In genomic region chr9:115369322-115369957, GRCh38 we compare ENCODE assay signal across 11 cellular contexts.
A peak's percentile ranks its signal among the peaks of the same experiment; 100 is the strongest.
DNase-seq lines count a peak whose midpoint lies in the region; ATAC-seq and TF ChIP-seq lines count a peak whose summit lies in the region.
"Had no signal": no experiment of that assay in that cellular context is flagged by ENCODE, and none has a peak within 500 bp of the region (broad histone marks: within the 10 kb centered on the region; RNA-seq: fewer than 3 reads in every experiment).

No MANE protein-coding gene starts in this region.

- H3K9me1 ChIP-seq in IMR-90 (ENCODE audit: insufficient read depth, low read length): 0 out of 2 replicates have a peak, but pooled peaks cover 3% of the 10 kb centered on the region

- H3K4me2 ChIP-seq in IMR-90 (ENCODE audit: low read depth, low read length): peak overlapping the region; percentile 14; the same call in 1 of the 2 replicates

- H3K4ac ChIP-seq in IMR-90 (ENCODE audit: low read depth, low read length): peak overlapping the region; percentile 71

- no peak overlapping the region for H2AK5ac ChIP-seq in IMR-90 (ENCODE audit: low read depth, low read length)

- H2BK5ac ChIP-seq in IMR-90 (ENCODE audit: low read depth, low read length, poor library complexity, severe bottlenecking): peak overlapping the region; percentile 81

- H2AK9ac ChIP-seq in IMR-90 (replicated peaks; ENCODE audit: low read depth, low read length, poor library complexity): no peak overlapping the region

- H3K18ac ChIP-seq in IMR-90 (ENCODE audit: low read depth, low read length): peak overlapping the region; percentile 91

- intact Hi-C loops in A673 (cut with micrococcal nuclease; ENCODE audit: unreplicated experiment): loop anchor here (2.0 to 5.0 kb wide), 2 partner anchors 43 to 252 kb away; partner anchors contain the start of gene TNC
- intact Hi-C loops in IMR-90 (cut with micrococcal nuclease): loop anchor here (5.0 kb wide), 2 partner anchors 107 to 252 kb away; partner anchors contain the start of gene TNC
- intact Hi-C loops in right cardiac atrium (cut with DNase I): no loop called here

- BruUV-seq in A673 (replicated peaks; lab: Mats Ljungman, UMichigan) (TSS peak; percentile 88), IMR-90 (replicated peaks; lab: Mats Ljungman, UMichigan) (no TSS peak)

- H3K27me3 ChIP-seq in A673 (replicated peaks; ENCODE audit: insufficient read depth, low read depth, low read length, poor library complexity): no peaks in the 10 kb centered on the region
- H3K27me3 ChIP-seq in IMR-90 (ENCODE audit: control insufficient read depth, insufficient read depth, low read length): no peaks in the 10 kb centered on the region
- H3K27me3 ChIP-seq in right cardiac atrium (ENCODE audit: control insufficient read depth, insufficient read depth): no peaks in the 10 kb centered on the region

- no peaks in the 10 kb centered on the region for H4K20me1 ChIP-seq in IMR-90 (ENCODE audit: insufficient read depth, low read length)

- peak; percentile 96 for DNase-seq in A673 (ENCODE audit: low spot score)
- DNase-seq in IMR-90: peak; percentile 91
- DNase-seq in astrocyte of the spinal cord (ENCODE audit: low read depth, low spot score): peak; percentile 94
- DNase-seq in right cardiac atrium: peak; percentile 68 to 89 (median 85)
- no peak for DNase-seq in SK-N-DZ (ENCODE audit: low spot score)
- no peak for DNase-seq in NCI-H1436 (lab: John Stamatoyannopoulos, UW)
- DNase-seq: activated CD8-positive, alpha-beta T cell treated with anti-CD3 and anti-CD28 coated beads, Interleukin-2, amount 10 ng/mL, durations not matched to agents 7 days and 5 days; anterior cingulate cortex; NCI-H146 had no signal

- 0 out of 2 replicates have a peak overlapping the region, but pooled peaks have one; percentile 0 for H3K9ac ChIP-seq in IMR-90 (ENCODE audit: low read depth, low read length)

- no peak overlapping the region for H2AFZ ChIP-seq in IMR-90 (replicated peaks; ENCODE audit: low read length, poor library complexity)

- TF ChIP-seq CTCF in A673 (conservative IDR thresholded peaks at IDR 0.05; ENCODE audit: low read depth, low read length): peak; percentile 14; the same call in 1 of the 2 replicates
- TF ChIP-seq CTCF in IMR-90 (conservative IDR thresholded peaks at IDR 0.05; ENCODE audit: low read depth, low read length): no peak
- no peak for TF ChIP-seq CTCF in astrocyte of the spinal cord (IDR thresholded peaks at IDR 0.05; ENCODE audit: low read depth, low read length)

- H2BK120ac ChIP-seq in IMR-90 (ENCODE audit: low read depth, low read length): peak overlapping the region; percentile 88

- H3K36me3 ChIP-seq in A673 (ENCODE audit: insufficient read depth, low read length, poor library complexity, severe bottlenecking) (no peaks in the 10 kb centered on the region), IMR-90 (ENCODE audit: control insufficient read depth, insufficient read depth, low read length) (no peaks in the 10 kb centered on the region)

- 0% methylated on average over 1 of the region's 5 CpGs; no CpG with 5 or more reads in 1 of the 2 experiments for WGBS in IMR-90 (ENCODE audit: extremely low coverage in 2 of 2, insufficient read length in 1 of 2), 2 experiments
- 30% methylated on average over 5 of the region's 5 CpGs for WGBS in right cardiac atrium

- TF ChIP-seq RAD21 in IMR-90 (IDR thresholded peaks at IDR 0.05; ENCODE audit: low read length): no peak

- peak; percentile 66 for ATAC-seq in IMR-90 (ENCODE audit: low read depth)
- ATAC-seq in right cardiac atrium: peak; percentile 61 to 79
- no peak for ATAC-seq in HG02884 (IDR thresholded peaks at IDR 0.05; ENCODE audit: unreplicated experiment)
- ATAC-seq in HG03378 (IDR thresholded peaks at IDR 0.05; ENCODE audit: unreplicated experiment): no peak
- ATAC-seq: activated CD8-positive, alpha-beta T cell treated with anti-CD3 and anti-CD28 coated beads, Interleukin-2, amount 10 ng/mL, durations not matched to agents 7 days and 5 days had no signal

- peak overlapping the region; percentile 85 for H4K91ac ChIP-seq in IMR-90 (ENCODE audit: insufficient read depth, low read depth, low read length)

- no peak for TF ChIP-seq POLR2A in IMR-90 (IDR thresholded peaks at IDR 0.05; ENCODE audit: low read depth, low read length)

- H4K5ac ChIP-seq in IMR-90 (ENCODE audit: low read depth, low read length): peak overlapping the region; percentile 58; the same call in 1 of the 2 replicates

- H3K14ac ChIP-seq in IMR-90 (replicated peaks; ENCODE audit: low read depth, low read length): 0 out of 2 replicates have a peak overlapping the region, but pooled peaks have one; percentile 29

- peak overlapping the region; percentile 85 for H2BK20ac ChIP-seq in IMR-90 (ENCODE audit: low read depth, low read length)

- peak overlapping the region; percentile 93 for H3K27ac ChIP-seq in A673 (ENCODE audit: low read depth, low read length, poor library complexity, severe bottlenecking)
- peak overlapping the region; percentile 97 for H3K27ac ChIP-seq in IMR-90 (ENCODE audit: insufficient read depth, low read length)
- H3K27ac ChIP-seq in right cardiac atrium (ENCODE audit: low read length): no peak overlapping the region

- no peak overlapping the region for H3K4me3 ChIP-seq in A673 (ENCODE audit: low read depth, low read length, poor library complexity, severe bottlenecking)
- H3K4me3 ChIP-seq in IMR-90 (ENCODE audit: insufficient read depth, low read depth, low read length): no peak overlapping the region
- H3K4me3 ChIP-seq in astrocyte of the spinal cord (ENCODE audit: low read depth, low read length): no peak overlapping the region
- H3K4me3 ChIP-seq in right cardiac atrium (ENCODE audit: low read length): no peak overlapping the region

- H3K56ac ChIP-seq in IMR-90 (ENCODE audit: extremely low read depth, insufficient read depth, low read length): peak overlapping the region; percentile 62

- in situ Hi-C loops in IMR-90 (cut with MboI; ENCODE audit: low sequenced_read_pairs) (no loop called here), astrocyte of the spinal cord (cut with HindIII; ENCODE audit: low sequenced_read_pairs) (no loop called here)

- H3K4me1 ChIP-seq in A673 (ENCODE audit: insufficient read depth, low read length, poor library complexity, severe bottlenecking) (peaks cover 44% of the 10 kb centered on the region), IMR-90 (ENCODE audit: control insufficient read depth, insufficient read depth, low read length) (peaks cover 18% of the 10 kb centered on the region), right cardiac atrium (ENCODE audit: control insufficient read depth, insufficient read depth, low read length) (no peaks in the 10 kb centered on the region)

- H4K8ac ChIP-seq in IMR-90 (ENCODE audit: low read depth in 2 of 2, low read length in 2 of 2): peak overlapping the region; percentile 50 to 63; a peak in 3 of 4 replicates

- H3K9me3 ChIP-seq in A673 (ENCODE audit: low read depth, low read length, poor library complexity, severe bottlenecking) (no peaks in the 10 kb centered on the region), IMR-90 (ENCODE audit: control insufficient read depth, insufficient read depth, low read length) (no peaks in the 10 kb centered on the region; the same call in 1 of the 2 replicates), right cardiac atrium (ENCODE audit: control insufficient read depth, low read length) (no peaks in the 10 kb centered on the region)

- no peaks in the 10 kb centered on the region for H3K79me1 ChIP-seq in IMR-90 (ENCODE audit: low read depth in 1 of 2, low read length in 2 of 2)

- H3K23ac ChIP-seq in IMR-90 (ENCODE audit: low read depth, low read length): 0 out of 2 replicates have a peak overlapping the region, but pooled peaks have one; percentile 8

- POLR2A ChIA-PET in A673 (lab: Charles Lee; ENCODE audit: low non-redundant PET): interaction anchor here (0.6 kb wide), 1 partner anchor 12 kb away, joined by 3 read pairs; no protein-coding TSS in a partner anchor
- POLR2A ChIA-PET in IMR-90 (lab: Charles Lee; ENCODE audit: unreplicated experiment): no interaction called here

- H2BK15ac ChIP-seq in IMR-90 (ENCODE audit: low read depth, low read length): peak overlapping the region; percentile 91; the same call in 2 of the 3 replicates

- CTCF ChIA-PET in A673 (lab: Charles Lee): no interaction called here
- CTCF ChIA-PET in IMR-90 (lab: Yijun Ruan, JAX): no interaction called here

- dilution Hi-C loops in IMR-90 (cut with HindIII; ENCODE audit: low sequenced_read_pairs, unreplicated experiment): no loop called here

TF ChIP-seq in IMR-90, 13 proteins besides CTCF, POLR2A, EP300 and RAD21 (continues in another document):
- TF ChIP-seq MAZ (IDR thresholded peaks at IDR 0.05; ENCODE audit: borderline replicate concordance, low read depth, low read length): no peak
- no peak for TF ChIP-seq RFX5 (IDR thresholded peaks at IDR 0.05; ENCODE audit: low read depth, low read length)
- no peak for TF ChIP-seq RCOR1 (IDR thresholded peaks at IDR 0.05; ENCODE audit: insufficient replicate concordance, low read length)
- TF ChIP-seq MAFK (IDR thresholded peaks at IDR 0.05; ENCODE audit: low read depth, low read length): no peak
- no peak for TF ChIP-seq ELK1 (IDR thresholded peaks at IDR 0.05; ENCODE audit: borderline replicate concordance, low read depth, low read length)
- TF ChIP-seq FOS (IDR thresholded peaks at IDR 0.05; ENCODE audit: low read depth, low read length): peak; percentile 36; the same call in 1 of the 2 replicates
- no peak for TF ChIP-seq NFE2L2 (IDR thresholded peaks at IDR 0.05; ENCODE audit: low read depth, low read length)
- TF ChIP-seq SMC3 (IDR thresholded peaks at IDR 0.05; ENCODE audit: low read depth, low read length): no peak
- no peak for TF ChIP-seq USF2 (IDR thresholded peaks at IDR 0.05; ENCODE audit: low read depth, low read length)
- TF ChIP-seq MXI1 (IDR thresholded peaks at IDR 0.05; ENCODE audit: borderline replicate concordance, low read depth, low read length): no peak
- 0 out of 2 replicates have a peak, but pooled peaks have one; percentile 7 for TF ChIP-seq BHLHE40 (IDR thresholded peaks at IDR 0.05; ENCODE audit: low read depth, low read length)

Comparison
In these comparisons a context has a peak if more than half of its experiments do, and no peak if none do; other contexts are left out.
1. DNase-seq: peak in A673 (single experiment), IMR-90 (single experiment), astrocyte of the spinal cord (single experiment) and right cardiac atrium (3 of 3); none in SK-N-DZ (single experiment) and NCI-H1436 (single experiment).
2. ATAC-seq: peak in IMR-90 (single experiment) and right cardiac atrium (2 of 2); none in HG02884 (single experiment) and HG03378 (single experiment).
3. intact Hi-C loops: an anchor here in A673 (2.0 to 5.0 kb wide) and IMR-90 (5.0 kb wide); none called in right cardiac atrium.